Comparison of ENCODE assay signal across 9 cellular contexts in genomic region chr17:46942441-46943217, GRCh38. TPM values are rescaled to one million over a fixed set of nuclear protein-coding genes. Genes with fewer than 3 reads are reported as not detected.
A peak's percentile ranks its signal among the peaks of the same experiment; 100 is the strongest.
DNase-seq lines count a peak whose midpoint lies in the region; ATAC-seq and TF ChIP-seq lines count a peak whose summit lies in the region.
"Had no signal": no experiment of that assay in that cellular context is flagged by ENCODE, and none has a peak within 500 bp of the region (broad histone marks: within the 10 kb centered on the region; RNA-seq: fewer than 3 reads in every experiment).

No MANE protein-coding gene starts in this region.

- peaks cover 13% of the 10 kb centered on the region for H3K4me1 ChIP-seq in CD8-positive, alpha-beta T cell (ENCODE audit: insufficient read depth, low read length)
- H3K4me1 ChIP-seq in mucosa of descending colon (ENCODE audit: low read depth): no peaks in the 10 kb centered on the region
- peaks cover 6 to 10% of the 10 kb centered on the region in 2 donors for H3K4me1 ChIP-seq in thyroid gland

- WGBS in thyroid gland, 2 donors: 59 to 72% methylated on average over 9 to 10 of the region's 10 CpGs

- H3K27ac Mint-ChIP-seq in CD8-positive, alpha-beta T cell: peak overlapping the region; percentile 72
- H3K27ac Mint-ChIP-seq: T-helper 1 cell treated with Interleukin-12 subunit alpha and Interleukin-12 subunit beta and Interleukin-4 antibody, amounts not matched to agents 30 μg/mL and 1 μg/mL, for 36 hours had no signal

- peaks cover 23% of the 10 kb centered on the region for H3K4me1 Mint-ChIP-seq in CD8-positive, alpha-beta T cell (ENCODE audit: low read depth)

- H3K4me3 ChIP-seq in CD8-positive, alpha-beta T cell (ENCODE audit: low read depth, low read length): no peak overlapping the region
- H3K4me3 ChIP-seq in epithelial cell of proximal tubule (ENCODE audit: low read depth, low read length): no peak overlapping the region
- H3K4me3 ChIP-seq in mucosa of descending colon: no peak overlapping the region
- H3K4me3 ChIP-seq in thyroid gland (replicated peaks in 1 of 3): no peak overlapping the region

- no peak overlapping the region for H3K4me3 Mint-ChIP-seq in CD8-positive, alpha-beta T cell
- H3K4me3 Mint-ChIP-seq: T-helper 1 cell treated with Interleukin-12 subunit alpha and Interleukin-12 subunit beta and Interleukin-4 antibody, amounts not matched to agents 30 μg/mL and 1 μg/mL, for 36 hours had no signal

- TF ChIP-seq CTCF in CD8-positive, alpha-beta T cell (IDR thresholded peaks at IDR 0.05): peak; percentile 55
- TF ChIP-seq CTCF in epithelial cell of proximal tubule (conservative IDR thresholded peaks at IDR 0.05; ENCODE audit: low read depth, low read length) (peak; percentile 95), mucosa of descending colon (IDR thresholded peaks at IDR 0.05) (peak; percentile 70), thyroid gland (IDR thresholded peaks at IDR 0.05) (peak; percentile 44 to 67 (median 51))

- ATAC-seq in CD8-positive, alpha-beta T cell: peak; percentile 52
- ATAC-seq in mucosa of descending colon: peak; percentile 83
- ATAC-seq in GM18519 (IDR thresholded peaks at IDR 0.05; ENCODE audit: low FRiP score, unreplicated experiment): no peak

- no peak for TF ChIP-seq POLR2A in thyroid gland (IDR thresholded peaks at IDR 0.05)

- no peaks in the 10 kb centered on the region for H3K27me3 Mint-ChIP-seq in CD8-positive, alpha-beta T cell (ENCODE audit: low read depth)

- intact Hi-C loops in CD8-positive, alpha-beta T cell (cut with DNase I, micrococcal nuclease): loop anchor here in 1 of 2 experiments (2.0 kb wide), 1 partner anchor 58 kb away; no protein-coding TSS in a partner anchor
- intact Hi-C loops in mucosa of descending colon (cut with DNase I, micrococcal nuclease) (loop anchor here in 1 of 2 donors (5.0 kb wide), 1 partner anchor 60 kb away; no protein-coding TSS in a partner anchor), thyroid gland (cut with DNase I) (loop anchor here (5.0 kb wide), 1 partner anchor 55 kb away; no protein-coding TSS in a partner anchor)

- H3K36me3 ChIP-seq in CD8-positive, alpha-beta T cell (ENCODE audit: insufficient read depth, low read length): peaks cover 28% of the 10 kb centered on the region
- H3K36me3 ChIP-seq in mucosa of descending colon (ENCODE audit: low read depth) (no peaks in the 10 kb centered on the region), thyroid gland (peaks cover 25 to 27% of the 10 kb centered on the region in 2 donors)

- H3K9me3 ChIP-seq in CD8-positive, alpha-beta T cell (ENCODE audit: low read length): no peaks in the 10 kb centered on the region
- H3K9me3 ChIP-seq in mucosa of descending colon (no peaks in the 10 kb centered on the region), thyroid gland (no peaks in the 10 kb centered on the region)

- no peak overlapping the region for H3K27ac ChIP-seq in CD8-positive, alpha-beta T cell (ENCODE audit: low read depth, low read length)
- H3K27ac ChIP-seq in thyroid gland: no peak overlapping the region

- H3K27me3 ChIP-seq in CD8-positive, alpha-beta T cell (ENCODE audit: insufficient read depth, low read length): no peaks in the 10 kb centered on the region
- no peaks in the 10 kb centered on the region for H3K27me3 ChIP-seq in thyroid gland

- CTCF ChIA-PET in CD8-positive, alpha-beta T cell (lab: Charles Lee): interaction anchor here (0.7 to 1.9 kb wide), 15 partner anchors 9 to 673 kb away, joined by 3 to 10 read pairs (median 4); no protein-coding TSS in a partner anchor

- H3K9me3 Mint-ChIP-seq in CD8-positive, alpha-beta T cell: no peaks in the 10 kb centered on the region
- H3K9me3 Mint-ChIP-seq: T-helper 1 cell treated with Interleukin-12 subunit alpha and Interleukin-12 subunit beta and Interleukin-4 antibody, amounts not matched to agents 30 μg/mL and 1 μg/mL, for 36 hours had no signal

- POLR2A ChIA-PET in CD8-positive, alpha-beta T cell (lab: Charles Lee): no interaction called here

- peaks cover 32% of the 10 kb centered on the region for H3K36me3 Mint-ChIP-seq in CD8-positive, alpha-beta T cell

- peak in 6 of 7 experiments; percentile 21 to 63 (median 42) for DNase-seq in CD8-positive, alpha-beta T cell
- DNase-seq in HK-2 (ENCODE audit: unreplicated experiment) (peak; percentile 78), NCI-H748 treated with DMSO at 0.1 percent for 48 hours (lab: John Stamatoyannopoulos, UW) (peak; percentile 33), epithelial cell of proximal tubule (ENCODE audit: low read depth) (no peak), mucosa of descending colon (peak in 2 of 3 donors; percentile 81 to 83), thyroid gland (peak; percentile 49 to 69)
- peak; percentile 72 for DNase-seq in activated CD8-positive, alpha-beta memory T cell treated with anti-CD3 and anti-CD28 coated beads for 24 hours

RNA-seq across cellular contexts. Expression of gene GOSR2, which starts 19.7 kb away (rescaled TPM):
- 10 to 100 TPM; 45.5 to 47.3 TPM for total RNA-seq in CD8-positive, alpha-beta T cell
- total RNA-seq in epithelial cell of proximal tubule (15.6 and 25.5 TPM in 2 replicates), mucosa of descending colon (10 to 100 TPM; 53.7 to 56.5 (median 55.0) TPM), thyroid gland (10 to 100 TPM; 45.9 to 88.3 (median 51.6) TPM)

RNA-seq across cellular contexts. Expression of gene RPRML, which starts 36.4 kb away (rescaled TPM):
- total RNA-seq in CD8-positive, alpha-beta T cell: not detected
- total RNA-seq in epithelial cell of proximal tubule (0.22 TPM in 1 of 2 replicates, not detected in the other), mucosa of descending colon (under 1 TPM in 2 of 3 donors, not detected in 1; 0.26 to 0.44 TPM), thyroid gland (not detected)
